ENCODE assay signal across 31 cellular contexts in genomic region chr13:85742355-85742754, GRCh38. TPM values are rescaled to one million over a fixed set of nuclear protein-coding genes. Genes with fewer than 3 reads are reported as not detected.
"Had no signal": no experiment of that assay in that cellular context is flagged by ENCODE, and none has a peak within 500 bp of the region (broad histone marks: within the 10 kb centered on the region; RNA-seq: fewer than 3 reads in every experiment).

No MANE protein-coding gene starts in this region.

- H3K9me3 ChIP-seq: esophagus muscularis mucosa, gastroesophageal sphincter, left lung, prostate gland, sigmoid colon, testis, tibial artery had no signal

- H3K4me3 Mint-ChIP-seq: dendritic cell treated with granulocyte-macrophage colony-stimulating factor and Interleukin-4, amounts not matched to agents 40 ng/mL and 50 ng/mL, for 4 days; endodermal cell; naive thymus-derived CD4-positive, alpha-beta T cell; nephron; neural progenitor cell; stimulated activated memory B cell treated with anti-CD40 and anti-IgM and Interleukin-4, amounts not matched to agents 10 μg/mL and 1 μg/mL and 100 μg/mL, for 72 hours; type B pancreatic cell had no signal

- H3K4me1 ChIP-seq: esophagus muscularis mucosa, gastroesophageal sphincter, heart left ventricle, left lung, neural progenitor cell, prostate gland, sigmoid colon, spleen, testis, tibial artery had no signal

- H3K4me1 Mint-ChIP-seq: naive thymus-derived CD4-positive, alpha-beta T cell; nephron; stimulated activated memory B cell treated with anti-CD40 and anti-IgM and Interleukin-4, amounts not matched to agents 10 μg/mL and 1 μg/mL and 100 μg/mL, for 72 hours had no signal

- H3K4me2 ChIP-seq: hepatocyte, neural progenitor cell had no signal

- H3K27me3 ChIP-seq: esophagus muscularis mucosa, foreskin keratinocyte, gastroesophageal sphincter, heart left ventricle, hepatocyte, left lung, neural progenitor cell, sigmoid colon, spleen, testis, tibial artery had no signal

- ATAC-seq: foreskin keratinocyte; gastroesophageal sphincter; heart left ventricle; left cardiac atrium; left lung; naive thymus-derived CD4-positive, alpha-beta T cell; right cardiac atrium; stimulated activated memory B cell treated with anti-CD40 and anti-IgM and Interleukin-4, amounts not matched to agents 10 μg/mL and 1 μg/mL and 100 μg/mL, for 72 hours; stimulated activated naive CD8-positive, alpha-beta T cell treated with anti-CD3 and anti-CD28 coated beads, Interleukin-15, Interleukin-2, amounts not matched to agents 100 U/mL and 50 U/mL, for 24 hours had no signal

- DNase-seq: effector CD8-positive, alpha-beta T cell; endodermal cell; foreskin keratinocyte; heart left ventricle; left cardiac atrium; left lung; mammary epithelial cell; mesendoderm; midbrain; naive thymus-derived CD4-positive, alpha-beta T cell; right cardiac atrium; sigmoid colon; spleen; stimulated activated CD4-positive, alpha-beta T cell treated with anti-CD3 and anti-CD28 coated beads, Interleukin-4, amount 100 ng/mL, for 4 hours; stimulated activated naive CD8-positive, alpha-beta T cell treated with anti-CD3 and anti-CD28 coated beads, Interleukin-15, Interleukin-2, amounts not matched to agents 100 U/mL and 50 U/mL, for 24 hours; substantia nigra; testis; tibial artery had no signal

- H3K4me3 ChIP-seq: esophagus muscularis mucosa, gastroesophageal sphincter, heart left ventricle, hepatocyte, left lung, neural progenitor cell, prostate gland, sigmoid colon, spleen, testis, tibial artery had no signal

- H2AFZ ChIP-seq: hepatocyte, neural progenitor cell had no signal

- H3K36me3 ChIP-seq: esophagus muscularis mucosa, gastroesophageal sphincter, heart left ventricle, left lung, neural progenitor cell, prostate gland, sigmoid colon, spleen, tibial artery had no signal

- H3K79me2 ChIP-seq: hepatocyte had no signal

- H3K27ac Mint-ChIP-seq: dendritic cell treated with granulocyte-macrophage colony-stimulating factor and Interleukin-4, amounts not matched to agents 40 ng/mL and 50 ng/mL, for 4 days; endodermal cell; naive thymus-derived CD4-positive, alpha-beta T cell; nephron; neural progenitor cell; stimulated activated memory B cell treated with anti-CD40 and anti-IgM and Interleukin-4, amounts not matched to agents 10 μg/mL and 1 μg/mL and 100 μg/mL, for 72 hours; type B pancreatic cell had no signal

- H3K9me3 Mint-ChIP-seq: nephron, neural progenitor cell, type B pancreatic cell had no signal

- H3K36me3 Mint-ChIP-seq: naive thymus-derived CD4-positive, alpha-beta T cell; neural progenitor cell; stimulated activated memory B cell treated with anti-CD40 and anti-IgM and Interleukin-4, amounts not matched to agents 10 μg/mL and 1 μg/mL and 100 μg/mL, for 72 hours; type B pancreatic cell had no signal

- H3K27me3 Mint-ChIP-seq: dendritic cell treated with granulocyte-macrophage colony-stimulating factor and Interleukin-4, amounts not matched to agents 40 ng/mL and 50 ng/mL, for 4 days; naive thymus-derived CD4-positive, alpha-beta T cell; stimulated activated memory B cell treated with anti-CD40 and anti-IgM and Interleukin-4, amounts not matched to agents 10 μg/mL and 1 μg/mL and 100 μg/mL, for 72 hours; type B pancreatic cell had no signal

- H3K27ac ChIP-seq: esophagus muscularis mucosa, foreskin keratinocyte, gastroesophageal sphincter, heart left ventricle, hepatocyte, left lung, neural progenitor cell, prostate gland, sigmoid colon, spleen, testis, tibial artery had no signal

- H3K9ac ChIP-seq: neural progenitor cell had no signal

RNA-seq across cellular contexts. Expression of gene SLITRK6, which starts 56.9 kb away (rescaled TPM):
- total RNA-seq: endothelial cell of umbilical vein; epithelial cell of proximal tubule; kidney epithelial cell; naive thymus-derived CD4-positive, alpha-beta T cell; renal cortical epithelial cell had no signal
- polyA plus RNA-seq: endothelial cell of umbilical vein; naive thymus-derived CD4-positive, alpha-beta T cell had no signal
